Comparison of ENCODE assay signal across 9 cellular contexts in genomic region chr11:75344761-75345454, GRCh38. TPM values are rescaled to one million over a fixed set of nuclear protein-coding genes. Genes with fewer than 3 reads are reported as not detected.
DNase-seq lines count a peak whose midpoint lies in the region; ATAC-seq and TF ChIP-seq lines count a peak whose summit lies in the region.
"Had no signal": no experiment of that assay in that cellular context is flagged by ENCODE, and none has a peak within 500 bp of the region (broad histone marks: within the 10 kb centered on the region; RNA-seq: fewer than 3 reads in every experiment).

No MANE protein-coding gene starts in this region.

- no peak for TF ChIP-seq CTCF in 22Rv1 (IDR thresholded peaks at IDR 0.05)
- no peak for TF ChIP-seq CTCF in mesothelial cell of epicardium (IDR thresholded peaks at IDR 0.05; ENCODE audit: unreplicated experiment)
- TF ChIP-seq CTCF in omental fat pad (IDR thresholded peaks at IDR 0.05), result no peak

- ATAC-seq in activated T-helper 17 cell treated with anti-CD3 and anti-CD28 coated beads, Interleukin-2, amount 50 U/mL, for 72 hours (replicated peaks), result no peak
- ATAC-seq in omental fat pad (ENCODE audit: low FRiP score) (no peak), HG03159 (IDR thresholded peaks at IDR 0.05; ENCODE audit: unreplicated experiment) (no peak)

- no peaks in the 10 kb centered on the region for H3K9me3 Mint-ChIP-seq in activated T-helper 17 cell treated with anti-CD3 and anti-CD28 coated beads, Interleukin-2, amount 50 U/mL, for 72 hours
- H3K9me3 Mint-ChIP-seq in mesothelial cell of epicardium, result no peaks in the 10 kb centered on the region

- H3K4me1 Mint-ChIP-seq in activated T-helper 17 cell treated with anti-CD3 and anti-CD28 coated beads, Interleukin-2, amount 50 U/mL, for 72 hours, result peaks cover 43% of the 10 kb centered on the region
- peaks cover 55% of the 10 kb centered on the region for H3K4me1 Mint-ChIP-seq in mesothelial cell of epicardium

- DNase-seq in EH (ENCODE audit: low read depth), result peak; percentile 27
- DNase-seq in mesothelial cell of epicardium (ENCODE audit: low spot score in 2 of 2, unreplicated experiment in 2 of 2), result no peak
- DNase-seq in omental fat pad (ENCODE audit: low spot score), result no peak
- DNase-seq in NCI-H774 (lab: John Stamatoyannopoulos, UW), result no peak
- DNase-seq in HPDE6-E6E7 (ENCODE audit: extremely low spot score), result no peak
- DNase-seq: NCI-H226 had no signal

- no peaks in the 10 kb centered on the region for H3K27me3 Mint-ChIP-seq in activated T-helper 17 cell treated with anti-CD3 and anti-CD28 coated beads, Interleukin-2, amount 50 U/mL, for 72 hours
- no peaks in the 10 kb centered on the region for H3K27me3 Mint-ChIP-seq in mesothelial cell of epicardium (ENCODE audit: low read depth)

- no peak overlapping the region for H3K4me3 Mint-ChIP-seq in activated T-helper 17 cell treated with anti-CD3 and anti-CD28 coated beads, Interleukin-2, amount 50 U/mL, for 72 hours
- no peak overlapping the region for H3K4me3 Mint-ChIP-seq in mesothelial cell of epicardium

- H3K36me3 Mint-ChIP-seq in activated T-helper 17 cell treated with anti-CD3 and anti-CD28 coated beads, Interleukin-2, amount 50 U/mL, for 72 hours (ENCODE audit: low read depth), result no peaks in the 10 kb centered on the region
- no peaks in the 10 kb centered on the region for H3K36me3 Mint-ChIP-seq in mesothelial cell of epicardium

- peak overlapping the region; percentile 16 for H3K27ac Mint-ChIP-seq in activated T-helper 17 cell treated with anti-CD3 and anti-CD28 coated beads, Interleukin-2, amount 50 U/mL, for 72 hours
- peak overlapping the region; percentile 43 for H3K27ac Mint-ChIP-seq in mesothelial cell of epicardium

- peak overlapping the region; percentile 82; the same call in 1 of the 2 replicates for H3K27ac ChIP-seq in 22Rv1

RNA-seq across cellular contexts. Expression of gene ARRB1, which starts 6.6 kb away (rescaled TPM):
- total RNA-seq in activated T-helper 17 cell treated with anti-CD3 and anti-CD28 coated beads, Interleukin-2, amount 50 U/mL, for 72 hours, result 10 to 100 TPM; 10.7 to 14.7 TPM
- total RNA-seq in mesothelial cell of epicardium (15.9 to 17.5 TPM (median 16.5 TPM) in 3 replicates), omental fat pad (10 to 100 TPM; 34.7 to 75.0 (median 58.1) TPM)

RNA-seq across cellular contexts. Expression of gene RPS3, which starts 54.4 kb away (rescaled TPM):
- total RNA-seq in activated T-helper 17 cell treated with anti-CD3 and anti-CD28 coated beads, Interleukin-2, amount 50 U/mL, for 72 hours, result 1,000 to 10,000 TPM; 4,623 to 5,372 TPM
- total RNA-seq in mesothelial cell of epicardium (2,848 to 2,954 TPM (median 2,936 TPM) in 3 replicates), omental fat pad (1,000 to 10,000 TPM in 3 of 4 donors, 100 to 1,000 TPM in 1; 876 to 1,394 (median 1,127) TPM)
